In the genomic region with DNA sequence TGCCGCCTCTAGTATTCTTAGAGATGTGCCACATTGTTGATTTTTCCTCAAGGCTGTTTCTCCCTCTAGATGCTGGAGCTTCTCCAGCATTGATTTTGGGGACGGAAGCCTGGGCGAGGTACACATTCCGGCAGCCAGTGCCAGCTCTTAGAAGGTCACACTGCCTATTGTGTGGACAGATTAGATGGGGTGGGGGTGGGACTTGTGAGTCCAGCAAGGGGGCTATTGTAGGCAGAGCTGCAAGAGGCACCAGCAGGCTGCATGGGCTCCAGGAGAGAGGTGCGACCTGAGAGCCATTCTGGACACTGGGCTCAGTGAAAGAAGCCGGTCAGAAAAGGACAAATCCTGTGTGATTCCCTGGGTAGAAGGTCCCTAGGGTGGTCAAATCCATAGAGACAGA, we compare ENCODE assay signal across 28 cellular contexts. TPM values are rescaled to one million over a fixed set of nuclear protein-coding genes. Genes with fewer than 3 reads are reported as not detected.
DNase-seq lines count a peak whose midpoint lies in the region; ATAC-seq, FAIRE-seq and TF ChIP-seq lines count a peak whose summit lies in the region.
"Had no signal": no experiment of that assay in that cellular context is flagged by ENCODE, and none has a peak within 500 bp of the region (broad histone marks: within the 10 kb centered on the region; RNA-seq: fewer than 3 reads in every experiment).

No MANE protein-coding gene starts in this region.

- H4K20me1 ChIP-seq in smooth muscle cell (ENCODE audit: low read depth), result no peaks in the 10 kb centered on the region

- H3K36me3 Mint-ChIP-seq in Calu3 (ENCODE audit: insufficient read depth, unreplicated experiment), result no peaks in the 10 kb centered on the region
- H3K36me3 Mint-ChIP-seq: brain had no signal

- FAIRE-seq in kidney (lab: Jason Lieb, UNC), result no peak
- FAIRE-seq in pancreas (lab: Jason Lieb, UNC), result no peak
- FAIRE-seq: G401.6, GM19239, TTC549 had no signal

- POLR2A ChIA-PET in HEK293T (lab: Yijun Ruan, JAX), result no interaction called here

- no peaks in the 10 kb centered on the region for H3K79me2 ChIP-seq in smooth muscle cell (ENCODE audit: low read depth)

- H2AFZ ChIP-seq in smooth muscle cell (ENCODE audit: low read depth), result no peak overlapping the region

- no peaks in the 10 kb centered on the region for H3K9me3 Mint-ChIP-seq in Calu3 (ENCODE audit: low read depth, unreplicated experiment)

- intact Hi-C loops in Calu3 (cut with micrococcal nuclease; ENCODE audit: unreplicated experiment), result no loop called here
- intact Hi-C loops in kidney (cut with DNase I), result no loop called here
- intact Hi-C loops in pancreas (cut with DNase I), result no loop called here

- H3K9ac ChIP-seq in kidney (ENCODE audit: low read length in 2 of 2) (no peak overlapping the region), smooth muscle cell (ENCODE audit: low read depth) (no peak overlapping the region)
- H3K9ac ChIP-seq: BLaER1 treated with 17β-estradiol and CSF1 and Interleukin-3, amounts not matched to agents 10 nM and 100 nM had no signal

- H3K27me3 Mint-ChIP-seq in Calu3 (ENCODE audit: unreplicated experiment), result peaks cover 88% of the 10 kb centered on the region

- no TSS peak for BruUV-seq in Calu3 (replicated peaks; lab: Mats Ljungman, UMichigan)

- no peak overlapping the region for H3K4me2 ChIP-seq in smooth muscle cell
- H3K4me2 ChIP-seq: BLaER1 treated with 17β-estradiol and CSF1 and Interleukin-3, amounts not matched to agents 10 nM and 100 nM had no signal

- WGBS in pancreas, 2 donors, result 21 to 23% methylated on average over 6 of the region's 6 CpGs
- 93% methylated on average over 6 of the region's 6 CpGs for WGBS in smooth muscle cell (ENCODE audit: low lambda C conversion rate)

- H3K9me3 ChIP-seq in kidney (ENCODE audit: control insufficient read depth in 1 of 2, low read length in 2 of 2) (no peaks in the 10 kb centered on the region), pancreas (no peaks in the 10 kb centered on the region), smooth muscle cell (replicated peaks; ENCODE audit: low read depth) (no peaks in the 10 kb centered on the region)
- H3K9me3 ChIP-seq: BLaER1 treated with 17β-estradiol and CSF1 and Interleukin-3, amounts not matched to agents 10 nM and 100 nM; MG63; transverse colon had no signal

- peaks cover 21% of the 10 kb centered on the region for H3K4me1 Mint-ChIP-seq in Calu3 (ENCODE audit: low read depth, unreplicated experiment)
- H3K4me1 Mint-ChIP-seq: brain had no signal

- H3K27me3 ChIP-seq in pancreas (no peaks in the 10 kb centered on the region), smooth muscle cell (ENCODE audit: low read depth) (peaks cover 17% of the 10 kb centered on the region)
- H3K27me3 ChIP-seq: MG63 had no signal

- ATAC-seq in pancreas, result peak; percentile 58 to 82 (median 78)
- ATAC-seq: activated CD4-positive, CD25-positive, alpha-beta regulatory T cell treated with anti-CD3 and anti-CD28 coated beads, Interleukin-2, amount 50 U/mL, for 24 hours; activated CD8-positive, alpha-beta T cell treated with anti-CD3 and anti-CD28 coated beads, Interleukin-2, amount 10 ng/mL, durations not matched to agents 7 days and 5 days had no signal

- H3K4me1 ChIP-seq in kidney (ENCODE audit: control insufficient read depth in 1 of 2, insufficient read depth in 1 of 2, low read depth in 1 of 2, low read length in 2 of 2), result peaks cover 2 to 3% of the 10 kb centered on the region in 2 donors
- H3K4me1 ChIP-seq in pancreas, result peaks cover 0 to 3% (median 0%) of the 10 kb centered on the region in 3 donors
- H3K4me1 ChIP-seq in smooth muscle cell (ENCODE audit: low read depth), result no peaks in the 10 kb centered on the region
- H3K4me1 ChIP-seq: transverse colon had no signal

- H3K4me3 ChIP-seq in kidney (ENCODE audit: low read length in 2 of 2) (no peak overlapping the region), pancreas (no peak overlapping the region), smooth muscle cell (no peak overlapping the region)
- H3K4me3 ChIP-seq: BLaER1 treated with 17β-estradiol and CSF1 and Interleukin-3, amounts not matched to agents 10 nM and 100 nM; MG63; skin epidermis; transverse colon had no signal

- no peak overlapping the region for H3K4me3 Mint-ChIP-seq in Calu3 (ENCODE audit: low read depth, unreplicated experiment)
- H3K4me3 Mint-ChIP-seq: activated CD8-positive, alpha-beta T cell treated with anti-CD3 and anti-CD28 coated beads, Interleukin-2, amount 10 ng/mL, durations not matched to agents 7 days and 5 days; brain had no signal

- H3K27ac ChIP-seq in kidney (ENCODE audit: low read depth in 2 of 2, low read length in 2 of 2), result no peak overlapping the region
- H3K27ac ChIP-seq in pancreas, result no peak overlapping the region
- H3K27ac ChIP-seq in smooth muscle cell (ENCODE audit: low read depth), result no peak overlapping the region
- H3K27ac ChIP-seq: BLaER1 treated with 17β-estradiol and CSF1 and Interleukin-3, amounts not matched to agents 10 nM and 100 nM; skin epidermis; transverse colon had no signal

- no peak overlapping the region for H3K27ac Mint-ChIP-seq in Calu3 (ENCODE audit: unreplicated experiment)
- H3K27ac Mint-ChIP-seq: activated CD8-positive, alpha-beta T cell treated with anti-CD3 and anti-CD28 coated beads, Interleukin-2, amount 10 ng/mL, durations not matched to agents 7 days and 5 days; brain had no signal

- H3F3A ChIP-seq in smooth muscle cell (ENCODE audit: low read depth), result no peaks in the 10 kb centered on the region

- DNase-seq in Calu3 (peak; percentile 29), ecto neural progenitor cell (ENCODE audit: low spot score) (peak; percentile 31), kidney (peak; percentile 32), pancreas (peak in 4 of 6 donors; percentile 28 to 53 (median 41)), HEK293T (ENCODE audit: extremely low spot score) (no peak), smooth muscle cell (lab: John Stamatoyannopoulos, UW; ENCODE audit: unreplicated experiment) (no peak), middle frontal gyrus (ENCODE audit: extremely low spot score, low spot score) (no peak)
- DNase-seq: activated CD8-positive, alpha-beta T cell treated with anti-CD3 and anti-CD28 coated beads, Interleukin-2, amount 10 ng/mL, durations not matched to agents 7 days and 5 days; activated gamma-delta T cell; activated T-cell treated with anti-CD3 and anti-CD28 coated beads, Interleukin-2, amount 50 U/mL, for 1 hour; COR-L47; KG1; MG63; NCI-H2029; stimulated activated CD4-positive, alpha-beta T cell treated with anti-CD3 and anti-CD28 coated beads, Interleukin-2, amount 100 ng/mL, for 24 hours; transverse colon had no signal

- H3K36me3 ChIP-seq in kidney (ENCODE audit: control insufficient read depth in 1 of 2, insufficient read depth in 2 of 2, low read length in 2 of 2) (no peaks in the 10 kb centered on the region), pancreas (no peaks in the 10 kb centered on the region), smooth muscle cell (ENCODE audit: low read depth) (no peaks in the 10 kb centered on the region)
- H3K36me3 ChIP-seq: BLaER1 treated with 17β-estradiol and CSF1 and Interleukin-3, amounts not matched to agents 10 nM and 100 nM; MG63; transverse colon had no signal

- CTCF ChIA-PET in Calu3 (lab: Charles Lee) (interaction anchor here (0.5 to 0.6 kb wide), 5 partner anchors 22 to 931 kb away, joined by 3 to 6 read pairs (median 4); no protein-coding TSS in a partner anchor), HEK293T (lab: Yijun Ruan, JAX) (no interaction called here)

- TF ChIP-seq CTCF in Calu3 (IDR thresholded peaks at IDR 0.05; ENCODE audit: unreplicated experiment) (no peak), kidney (IDR thresholded peaks at IDR 0.05; ENCODE audit: borderline replicate concordance, extremely low read depth, insufficient read depth) (no peak), pancreas (IDR thresholded peaks at IDR 0.05) (no peak), smooth muscle cell (IDR thresholded peaks at IDR 0.05; ENCODE audit: borderline replicate concordance, insufficient read depth, poor library complexity, severe bottlenecking) (no peak)

TF ChIP-seq in HEK293T, 16 proteins besides CTCF, POLR2A, EP300 and RAD21:
- no peak for TF ChIP-seq CTBP1 (IDR thresholded peaks at IDR 0.05; ENCODE audit: borderline replicate concordance)
- no peak for TF ChIP-seq SP1 (IDR thresholded peaks at IDR 0.05)
- no peak for TF ChIP-seq L3MBTL2 (conservative IDR thresholded peaks at IDR 0.05)
- TF ChIP-seq SUZ12 (IDR thresholded peaks at IDR 0.05), result no peak
- TF ChIP-seq ZNF384 (IDR thresholded peaks at IDR 0.05), result no peak
- no peak for TF ChIP-seq FOXK2 (IDR thresholded peaks at IDR 0.05)

RNA-seq across cellular contexts. Expression of a gene that starts 12.4 kb away (rescaled TPM):
- not detected in 2 replicates for total RNA-seq in Calu3 (2022)
- total RNA-seq in kidney, result 4.9 TPM
- 0.17 TPM for polyA plus RNA-seq in kidney (ENCODE audit: insufficient read depth, low read depth, low replicate concordance)
- under 1 TPM; 0.04 to 0.69 (median 0.19) TPM for total RNA-seq in pancreas
- under 1 TPM; 0.23 to 0.80 TPM for polyA plus RNA-seq in pancreas
- total RNA-seq in smooth muscle cell, result not detected in 2 replicates
- not detected in 2 replicates for polyA plus RNA-seq in smooth muscle cell
- total RNA-seq: H7, SK-MEL-5 had no signal

RNA-seq across cellular contexts. Expression of a gene that starts 12.5 kb away (rescaled TPM):
- not detected in 2 replicates for total RNA-seq in Calu3 (2022)
- total RNA-seq in kidney, result 6.1 TPM
- 0.75 TPM for polyA plus RNA-seq in kidney (ENCODE audit: insufficient read depth, low read depth, low replicate concordance)
- 1 to 10 TPM in 1 of 6 donors, under 1 TPM in 4, not detected in 1; 0.25 to 1.2 (median 0.37) TPM for total RNA-seq in pancreas
- 1 to 10 TPM in 1 of 2 donors, under 1 TPM in 1; 0.49 to 1.4 TPM for polyA plus RNA-seq in pancreas
- not detected in 2 replicates for total RNA-seq in smooth muscle cell
- polyA plus RNA-seq in smooth muscle cell, result 0.91 TPM in 1 of 2 replicates, not detected in the other
- total RNA-seq: H7, SK-MEL-5 had no signal

RNA-seq across cellular contexts. Expression of a gene that starts 19.0 kb away (rescaled TPM):
- not detected in 2 replicates for total RNA-seq in Calu3 (2022)
- total RNA-seq in kidney, result 5.0 TPM
- 1.2 TPM for polyA plus RNA-seq in kidney (ENCODE audit: insufficient read depth, low read depth, low replicate concordance)
- 1 to 10 TPM in 2 of 6 donors, under 1 TPM in 4; 0.24 to 1.4 (median 0.69) TPM for total RNA-seq in pancreas
- polyA plus RNA-seq in pancreas, result 1 to 10 TPM; 1.4 to 7.0 TPM
- 3.0 TPM in 1 of 2 replicates, not detected in the other for total RNA-seq in smooth muscle cell
- polyA plus RNA-seq in smooth muscle cell, result 0.33 TPM in 1 of 2 replicates, not detected in the other
- total RNA-seq: HT1080; RPMI7951; SK-MEL-5; T-helper 1 cell treated with Interleukin-12 subunit alpha and Interleukin-12 subunit beta and Interleukin-4 antibody, amounts not matched to agents 30 ng/mL and 1 ng/mL, for 36 hours had no signal

Comparison
In these comparisons a context has a peak if more than half of its experiments do, and no peak if none do; other contexts are left out.
1. DNase-seq: peak in Calu3 (single experiment), ecto neural progenitor cell (single experiment), kidney (single experiment) and pancreas (4 of 6); none in HEK293T (single experiment), smooth muscle cell (single experiment) and middle frontal gyrus (single experiment).